ENCODE assay signal across 11 cellular contexts in the genomic region with DNA sequence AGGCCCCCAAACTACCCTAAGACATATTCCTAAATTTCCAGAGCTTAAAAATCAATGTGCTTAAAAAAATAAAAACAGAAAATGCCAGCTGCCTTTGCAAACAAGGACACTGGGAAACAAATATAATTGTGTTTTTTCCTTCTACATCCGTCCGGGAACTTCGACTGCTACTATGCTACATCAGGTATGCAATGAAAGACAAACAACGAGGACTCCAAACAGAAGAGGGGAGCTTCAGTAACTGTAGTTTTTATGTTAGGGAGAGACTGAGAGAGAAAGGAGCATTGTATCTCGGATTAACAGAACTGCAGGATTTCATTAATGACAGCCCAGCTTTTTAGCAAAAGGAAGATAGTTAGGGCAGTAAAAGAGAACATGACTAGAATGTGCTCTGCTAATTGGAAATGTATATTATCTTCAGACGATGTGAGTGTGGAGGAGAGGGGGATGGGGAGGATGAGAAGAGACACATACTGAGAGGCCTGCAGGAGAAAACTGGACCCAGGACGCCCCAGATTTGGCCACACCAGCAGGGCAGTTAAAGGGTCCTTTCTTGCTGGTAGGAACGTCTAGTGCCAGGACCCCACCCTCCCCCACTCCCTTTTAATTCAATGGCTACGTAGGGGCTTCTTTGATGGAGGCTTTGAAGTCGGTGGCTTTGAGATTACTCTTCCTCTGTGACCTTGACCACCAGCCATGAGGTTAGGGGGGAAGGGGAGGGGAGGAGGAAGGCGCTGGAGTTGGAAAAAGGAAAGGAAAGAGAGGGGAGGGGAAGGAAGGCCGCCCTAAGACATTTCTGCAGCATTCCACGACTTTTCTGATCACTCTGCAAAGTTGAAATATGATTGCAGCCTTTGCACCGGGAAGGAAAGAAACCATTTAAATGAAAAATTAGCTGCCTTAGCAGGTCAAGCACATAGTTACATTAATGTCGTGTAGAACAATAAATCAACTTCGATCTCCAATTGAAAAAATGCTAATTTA.
DNase-seq lines count a peak whose midpoint lies in the region; ATAC-seq and TF ChIP-seq lines count a peak whose summit lies in the region.
"Had no signal": no experiment of that assay in that cellular context is flagged by ENCODE, and none has a peak within 500 bp of the region (broad histone marks: within the 10 kb centered on the region; RNA-seq: fewer than 3 reads in every experiment).

No MANE protein-coding gene starts in this region.

- no peaks in the 10 kb centered on the region for H3K36me3 Mint-ChIP-seq in activated T-cell treated with anti-CD3 and anti-CD28 coated beads, Interleukin-2, amount 50 U/mL, for 72 hours (ENCODE audit: insufficient read depth in 2 of 2)

- no peaks in the 10 kb centered on the region for H3K9me3 ChIP-seq in GM23248 (ENCODE audit: low read depth)
- no peaks in the 10 kb centered on the region for H3K9me3 ChIP-seq in gastrocnemius medialis
- H3K9me3 ChIP-seq: BLaER1 treated with 17β-estradiol and CSF1 and Interleukin-3, amounts not matched to agents 10 nM and 100 nM had no signal

- TF ChIP-seq POLR2A in gastrocnemius medialis (IDR thresholded peaks at IDR 0.05): no peak

- H3K4me1 Mint-ChIP-seq in activated T-cell treated with anti-CD3 and anti-CD28 coated beads, Interleukin-2, amount 50 U/mL, for 72 hours (ENCODE audit: low read depth): no peaks in the 10 kb centered on the region

- H3K4me1 ChIP-seq in GM23248 (ENCODE audit: insufficient read depth) (peaks cover 37% of the 10 kb centered on the region), gastrocnemius medialis (peaks cover 0 to 3% of the 10 kb centered on the region in 2 donors)

- H3K27me3 ChIP-seq in GM23248 (replicated peaks; ENCODE audit: insufficient read depth) (no peaks in the 10 kb centered on the region), gastrocnemius medialis (no peaks in the 10 kb centered on the region)
- H3K27me3 ChIP-seq: BLaER1 treated with 17β-estradiol and CSF1 and Interleukin-3, amounts not matched to agents 10 nM and 100 nM had no signal

- peak overlapping the region; percentile 19; the same call in 1 of the 2 replicates for H3K9ac ChIP-seq in GM23248
- H3K9ac ChIP-seq: BLaER1 treated with 17β-estradiol and CSF1 and Interleukin-3, amounts not matched to agents 10 nM and 100 nM had no signal

- no peaks in the 10 kb centered on the region for H4K20me1 ChIP-seq in GM23248 (ENCODE audit: insufficient read depth)
- H4K20me1 ChIP-seq: BLaER1 treated with 17β-estradiol and CSF1 and Interleukin-3, amounts not matched to agents 10 nM and 100 nM had no signal

- H3K9me2 ChIP-seq in GM23248 (ENCODE audit: insufficient read depth): no peaks in the 10 kb centered on the region

- no peak overlapping the region for H3K4me3 Mint-ChIP-seq in activated T-cell treated with anti-CD3 and anti-CD28 coated beads, Interleukin-2, amount 50 U/mL, for 72 hours

- DNase-seq in GM23248 (peak; percentile 3), caudate nucleus (lab: John Stamatoyannopoulos, UW) (peak in 11 of 61 donors; percentile 3 to 42 (median 9)), iPS-NIHi7 (ENCODE audit: extremely low spot score) (peak; percentile 44), gastrocnemius medialis (no peak), putamen (ENCODE audit: low spot score) (no peak)
- DNase-seq in activated CD4-positive, alpha-beta T cell treated with anti-CD3 and anti-CD28 coated beads, Interleukin-2, amount 50 U/mL, for 48 hours: no peak
- DNase-seq in activated T-cell treated with anti-CD3 and anti-CD28 coated beads, Interleukin-2, amount 50 U/mL, for 72 hours: no peak
- DNase-seq: effector CD4-positive, alpha-beta T cell; OCI-M1 had no signal

- ATAC-seq in gastrocnemius medialis: no peak
- no peak for ATAC-seq in HG03354 (IDR thresholded peaks at IDR 0.05; ENCODE audit: poor library complexity, severe bottlenecking, unreplicated experiment)
- no peak for ATAC-seq in activated T-cell treated with anti-CD3 and anti-CD28 coated beads, Interleukin-2, amount 50 U/mL, for 72 hours (replicated peaks in 1 of 2)

- peak overlapping the region; percentile 59 for H3K4me3 ChIP-seq in GM23248
- peak overlapping the region in 3 of 4 donors; percentile 16 to 56 (median 29) for H3K4me3 ChIP-seq in gastrocnemius medialis
- H3K4me3 ChIP-seq: BLaER1 treated with 17β-estradiol and CSF1 and Interleukin-3, amounts not matched to agents 10 nM and 100 nM had no signal

- peak overlapping the region; percentile 87 for H2AFZ ChIP-seq in GM23248

- peak overlapping the region; percentile 64 for H3K4me2 ChIP-seq in GM23248 (ENCODE audit: unreplicated experiment)

- no peaks in the 10 kb centered on the region for H3K27me3 Mint-ChIP-seq in activated T-cell treated with anti-CD3 and anti-CD28 coated beads, Interleukin-2, amount 50 U/mL, for 72 hours (ENCODE audit: low read depth)

- TF ChIP-seq CTCF in gastrocnemius medialis (IDR thresholded peaks at IDR 0.05 in 4 of 5, conservative IDR thresholded peaks at IDR 0.05 in 1 of 5): no peak

- H3K27ac ChIP-seq in GM23248 (peak overlapping the region; percentile 40), caudate nucleus (ENCODE audit: low read depth, low read length) (peak overlapping the region; percentile 91), gastrocnemius medialis (no peak overlapping the region)
- H3K27ac ChIP-seq: BLaER1 treated with 17β-estradiol and CSF1 and Interleukin-3, amounts not matched to agents 10 nM and 100 nM had no signal

- no peak overlapping the region for H3K27ac Mint-ChIP-seq in activated T-cell treated with anti-CD3 and anti-CD28 coated beads, Interleukin-2, amount 50 U/mL, for 72 hours

- no peaks in the 10 kb centered on the region for H3K79me2 ChIP-seq in GM23248 (ENCODE audit: insufficient read depth)

- WGBS in GM23248 (ENCODE audit: low coverage in 1 of 2, low lambda C conversion rate in 2 of 2, missing lambda C conversion rate in 2 of 2), 2 experiments: 26 to 27% methylated on average over 15 to 16 of the region's 16 CpGs

- H3K9me3 Mint-ChIP-seq in activated T-cell treated with anti-CD3 and anti-CD28 coated beads, Interleukin-2, amount 50 U/mL, for 72 hours: no peaks in the 10 kb centered on the region

- in situ Hi-C loops in GM23248 (cut with MboI) (no loop called here), gastrocnemius medialis (cut with MboI; ENCODE audit: low sequenced_read_pairs in 4 of 4) (no loop called here)

- H3K36me3 ChIP-seq in GM23248 (ENCODE audit: low read depth): no peaks in the 10 kb centered on the region
- H3K36me3 ChIP-seq in gastrocnemius medialis: no peaks in the 10 kb centered on the region
- H3K36me3 ChIP-seq: BLaER1 treated with 17β-estradiol and CSF1 and Interleukin-3, amounts not matched to agents 10 nM and 100 nM had no signal

- peaks cover 25% of the 10 kb centered on the region; the same call in 1 of the 2 replicates for H3F3A ChIP-seq in GM23248 (ENCODE audit: insufficient read depth)

- intact Hi-C loops in gastrocnemius medialis (cut with DNase I; ENCODE audit: low total_unique reads): no loop called here

Comparison
In these comparisons a context has a peak if more than half of its experiments do, and no peak if none do; other contexts are left out.
1. DNase-seq: peak in GM23248 (single experiment) and iPS-NIHi7 (single experiment); none in gastrocnemius medialis (0 of 2), putamen (single experiment), activated CD4-positive, alpha-beta T cell treated with anti-CD3 and anti-CD28 coated beads, Interleukin-2, amount 50 U/mL, for 48 hours (0 of 2) and activated T-cell treated with anti-CD3 and anti-CD28 coated beads, Interleukin-2, amount 50 U/mL, for 72 hours (0 of 2).
2. H3K27ac ChIP-seq: peak in GM23248 (single experiment) and caudate nucleus (single experiment); none in gastrocnemius medialis (0 of 4).